17 cellular contexts compared by ENCODE assay signal in genomic region chr3:55449527-55449926, GRCh38. TPM values are rescaled to one million over a fixed set of nuclear protein-coding genes. Genes with fewer than 3 reads are reported as not detected.
A peak's percentile ranks its signal among the peaks of the same experiment; 100 is the strongest.
DNase-seq lines count a peak whose midpoint lies in the region; ATAC-seq, FAIRE-seq and TF ChIP-seq lines count a peak whose summit lies in the region.
"Had no signal": no experiment of that assay in that cellular context is flagged by ENCODE, and none has a peak within 500 bp of the region (broad histone marks: within the 10 kb centered on the region; RNA-seq: fewer than 3 reads in every experiment).

No MANE protein-coding gene starts in this region.

- H3K9me3 ChIP-seq in liver (ENCODE audit: control insufficient read depth in 4 of 4, low read length in 3 of 4): no peaks in the 10 kb centered on the region
- no peaks in the 10 kb centered on the region for H3K9me3 ChIP-seq in HepG2 (ENCODE audit: low read length)
- H3K9me3 ChIP-seq in PC-3 (ENCODE audit: low read length): no peaks in the 10 kb centered on the region

- WGBS in liver: 29% methylated on average over 1 of the region's 1 CpG
- 0% methylated on average over 1 of the region's 1 CpG for WGBS in HepG2 (ENCODE audit: low lambda C conversion rate)

- TF ChIP-seq CTCF in liver (IDR thresholded peaks at IDR 0.05; ENCODE audit: low read depth, low read length, missing input control) (no peak), HepG2 (CRISPR knock-in tag; IDR thresholded peaks at IDR 0.05) (no peak), PC-3 (conservative IDR thresholded peaks at IDR 0.05; ENCODE audit: low read depth, low read length) (no peak), glutamatergic neuron (IDR thresholded peaks at IDR 0.05; ENCODE audit: partially characterized antibody, unreplicated experiment) (no peak)

- H3K4me3 ChIP-seq in liver (ENCODE audit: low read depth in 1 of 3, low read length in 3 of 3): no peak overlapping the region
- H3K4me3 ChIP-seq in HepG2 (replicated peaks in 1 of 3; ENCODE audit: insufficient read depth in 1 of 3, low read depth in 2 of 3, low read length in 3 of 3): no peak overlapping the region
- no peak overlapping the region for H3K4me3 ChIP-seq in PC-3 (ENCODE audit: low read length)
- H3K4me3 ChIP-seq: GM23248 had no signal

- H4K20me1 ChIP-seq in HepG2 (ENCODE audit: insufficient read depth, low read length) (no peaks in the 10 kb centered on the region), PC-3 (ENCODE audit: low read length) (no peaks in the 10 kb centered on the region)

- FAIRE-seq in HepG2 (lab: Jason Lieb, UNC): no peak
- FAIRE-seq: GM12892, H1 had no signal

- in situ Hi-C loops in HepG2 (cut with HindIII; ENCODE audit: extremely low pct_ligation_motif_present, low pct_unique_long_range_greater_than_20kb): no loop called here

- H3K36me3 ChIP-seq in liver (ENCODE audit: control insufficient read depth in 4 of 4, insufficient read depth in 3 of 4, low read depth in 1 of 4, low read length in 3 of 4) (no peaks in the 10 kb centered on the region), HepG2 (replicated peaks in 1 of 2; ENCODE audit: control insufficient read depth in 1 of 2, insufficient read depth in 2 of 2, low read length in 2 of 2) (no peaks in the 10 kb centered on the region), PC-3 (ENCODE audit: low read depth, low read length) (no peaks in the 10 kb centered on the region)

- BruUV-seq in HepG2 (replicated peaks; lab: Mats Ljungman, UMichigan) (no TSS peak), PC-3 (replicated peaks; lab: Mats Ljungman, UMichigan) (no TSS peak)

- H3K4me2 ChIP-seq in HepG2 (ENCODE audit: low read depth, low read length) (no peak overlapping the region), PC-3 (ENCODE audit: low read length) (peak overlapping the region; percentile 7; the same call in 1 of the 2 replicates)

- CTCF ChIA-PET in HepG2 (lab: Yijun Ruan, JAX; ENCODE audit: low intra/inter-chr PET ratio, low total read pairs) (no interaction called here), PC-3 (lab: Charles Lee) (no interaction called here), HEK293T (lab: Yijun Ruan, JAX) (no interaction called here)

- no peak for ATAC-seq in HepG2
- ATAC-seq in PC-3: peak; percentile 88
- peak; percentile 38 for ATAC-seq in left colon

- no peak overlapping the region for H3K4me3 Mint-ChIP-seq in glutamatergic neuron (ENCODE audit: unreplicated experiment)
- H3K4me3 Mint-ChIP-seq: CD4-positive, alpha-beta memory T cell; HFFc6 had no signal

- no peak overlapping the region for H3K27ac ChIP-seq in liver (ENCODE audit: low read depth in 1 of 2, low read length in 2 of 2)
- no peak overlapping the region for H3K27ac ChIP-seq in HepG2 (ENCODE audit: extremely low read length, insufficient read depth, low read length)
- peak overlapping the region; percentile 59 for H3K27ac ChIP-seq in PC-3 (ENCODE audit: low read length)
- H3K27ac ChIP-seq: GM23248 had no signal

- TF ChIP-seq EP300 in HepG2 (IDR thresholded peaks at IDR 0.05; ENCODE audit: low read depth in 2 of 2, low read length in 2 of 2) (no peak), HepG2 (CRISPR knock-in tag; IDR thresholded peaks at IDR 0.05; ENCODE audit: borderline replicate concordance) (no peak)

- peaks cover 3% of the 10 kb centered on the region for H3K27me3 Mint-ChIP-seq in glutamatergic neuron (ENCODE audit: unreplicated experiment)
- H3K27me3 Mint-ChIP-seq: CD4-positive, alpha-beta memory T cell had no signal

- TF ChIP-seq RAD21 in liver (IDR thresholded peaks at IDR 0.05): no peak
- TF ChIP-seq RAD21 in HepG2 (CRISPR knock-in tag; IDR thresholded peaks at IDR 0.05): no peak

- TF ChIP-seq POLR2A in HepG2 (IDR thresholded peaks at IDR 0.05; ENCODE audit: insufficient read depth in 1 of 2, low read depth in 2 of 2, low read length in 2 of 2): no peak

- H3K27me3 ChIP-seq in liver (ENCODE audit: control insufficient read depth in 4 of 4, insufficient read depth in 4 of 4, low read length in 3 of 4) (peaks cover 0 to under 1% (median 0%) of the 10 kb centered on the region in 4 donors), HepG2 (ENCODE audit: control insufficient read depth in 1 of 2, insufficient read depth in 2 of 2, low read length in 2 of 2) (no peaks in the 10 kb centered on the region), PC-3 (ENCODE audit: low read length) (no peaks in the 10 kb centered on the region)

- H2AFZ ChIP-seq in HepG2 (ENCODE audit: low read length): no peak overlapping the region
- H2AFZ ChIP-seq in PC-3 (ENCODE audit: low read length): no peak overlapping the region

- POLR2A ChIA-PET in HepG2 (lab: Yijun Ruan, JAX) (no interaction called here), PC-3 (lab: Charles Lee; ENCODE audit: unreplicated experiment) (no interaction called here), HEK293T (lab: Yijun Ruan, JAX) (no interaction called here)

- H3K9me2 ChIP-seq in PC-3 (replicated peaks; ENCODE audit: low read length): no peaks in the 10 kb centered on the region; the same call in 1 of the 2 replicates

- H3F3A ChIP-seq in PC-3 (ENCODE audit: low read length, unreplicated experiment): no peaks in the 10 kb centered on the region

- DNase-seq in HepG2 (ENCODE audit: low spot score) (no peak), PC-3 (peak; percentile 72), left colon (no peak), glutamatergic neuron (no peak), HEK293T (ENCODE audit: extremely low spot score) (no peak)
- DNase-seq: C1 segment of cervical spinal cord; Calu3; CD4-positive, alpha-beta memory T cell; COR-L47; DND-41; GM23248; H7; HCEC 1CT; HFFc6 had no signal

- H3K27ac Mint-ChIP-seq in glutamatergic neuron (ENCODE audit: unreplicated experiment): no peak overlapping the region
- H3K27ac Mint-ChIP-seq: CD4-positive, alpha-beta memory T cell; HFFc6 had no signal

- H3K9me3 Mint-ChIP-seq in glutamatergic neuron (ENCODE audit: unreplicated experiment): no peaks in the 10 kb centered on the region
- H3K9me3 Mint-ChIP-seq: HFFc6 had no signal

- intact Hi-C loops in HepG2 (cut with micrococcal nuclease; ENCODE audit: unreplicated experiment) (no loop called here), PC-3 (cut with micrococcal nuclease) (loop anchor here (1.0 kb wide), 5 partner anchors 33 to 119 kb away; no protein-coding TSS in a partner anchor), left colon (cut with DNase I, micrococcal nuclease) (no loop called here)

- H3K4me1 Mint-ChIP-seq in glutamatergic neuron (ENCODE audit: low read depth, unreplicated experiment): no peaks in the 10 kb centered on the region
- H3K4me1 Mint-ChIP-seq: CD4-positive, alpha-beta memory T cell had no signal

- H3K79me2 ChIP-seq in HepG2 (ENCODE audit: insufficient read depth, low read length) (no peaks in the 10 kb centered on the region), PC-3 (ENCODE audit: low read length) (no peaks in the 10 kb centered on the region)

- H3K36me3 Mint-ChIP-seq in glutamatergic neuron (ENCODE audit: unreplicated experiment): no peaks in the 10 kb centered on the region
- H3K36me3 Mint-ChIP-seq: CD4-positive, alpha-beta memory T cell had no signal

- H3K9ac ChIP-seq in liver (ENCODE audit: low read depth in 1 of 2, low read length in 2 of 2) (no peak overlapping the region), HepG2 (ENCODE audit: insufficient read depth, low read depth, low read length) (no peak overlapping the region), PC-3 (ENCODE audit: low read length) (no peak overlapping the region)
- H3K9ac ChIP-seq: GM23248 had no signal

- H3K4me1 ChIP-seq in liver (ENCODE audit: control insufficient read depth in 4 of 4, insufficient read depth in 4 of 4, low read length in 3 of 4) (peaks cover 1 to 7% (median 3%) of the 10 kb centered on the region in 4 donors), HepG2 (ENCODE audit: insufficient read depth, low read length) (peaks cover 9% of the 10 kb centered on the region), PC-3 (ENCODE audit: insufficient read depth, low read length) (peaks cover 14% of the 10 kb centered on the region; the same call in 1 of the 2 replicates)

TF ChIP-seq in liver, 16 proteins besides CTCF, POLR2A, EP300 and RAD21 (continues in another document):
- TF ChIP-seq GABPA (IDR thresholded peaks at IDR 0.05 in 1 of 2, conservative IDR thresholded peaks at IDR 0.05 in 1 of 2) (no peak), FOXA2 (IDR thresholded peaks at IDR 0.05) (peak; percentile 65)

TF ChIP-seq in HepG2, 621 proteins besides CTCF, POLR2A, EP300 and RAD21 (continues in another document):
- no peak for TF ChIP-seq ZNF644 (CRISPR knock-in tag; IDR thresholded peaks at IDR 0.05; ENCODE audit: low read depth)

TF ChIP-seq in HEK293T, 16 proteins besides CTCF, POLR2A, EP300 and RAD21 (continues in another document):
- no peak for TF ChIP-seq FOXM1 (IDR thresholded peaks at IDR 0.05; ENCODE audit: borderline replicate concordance)
- no peak for TF ChIP-seq FOXK2 (IDR thresholded peaks at IDR 0.05)
- no peak for TF ChIP-seq SP1 (IDR thresholded peaks at IDR 0.05)
- TF ChIP-seq ELF4 (IDR thresholded peaks at IDR 0.05): no peak
- TF ChIP-seq LEF1 (IDR thresholded peaks at IDR 0.05; ENCODE audit: borderline replicate concordance): no peak

RNA-seq across cellular contexts. Expression of gene WNT5A, which starts 37.6 kb away (rescaled TPM):
- 1 to 10 TPM in 1 of 2 donors, under 1 TPM in 1; 0.79 to 1.3 TPM for total RNA-seq in liver
- polyA plus RNA-seq in liver: under 1 TPM; 0.18 to 0.53 TPM
- not detected in 2 replicates for total RNA-seq in HepG2 (2016; rRNA removed; fragmentation: Illumina TruSeq; extraction: Trizol)
- not detected in 2 replicates for total RNA-seq in HepG2 (2016; cell fraction: cytosol; rRNA removed; fragmentation: Illumina TruSeq; extraction: Trizol; ENCODE audit: low read depth)
- not detected in 2 replicates for total RNA-seq in HepG2 (2016; cell fraction: insoluble cytoplasmic fraction; rRNA removed; fragmentation: Illumina TruSeq; extraction: Trizol)
- total RNA-seq in HepG2 (2016; cell fraction: membrane; rRNA removed; fragmentation: Illumina TruSeq; extraction: Trizol): not detected in 2 replicates
- not detected in 2 replicates for total RNA-seq in HepG2 (2016; cell fraction: nucleus; rRNA removed; fragmentation: Illumina TruSeq; extraction: Trizol)
- not detected in 2 replicates for polyA plus RNA-seq in HepG2 (2011; rRNA removed)
- not detected in 2 replicates for polyA plus RNA-seq in HepG2 (2011; cell fraction: cytosol; rRNA removed)
- polyA plus RNA-seq in HepG2 (2011; cell fraction: nucleus; rRNA removed): not detected in 2 replicates
- polyA plus RNA-seq in HepG2 (2012): not detected in 2 replicates
- not detected in 2 replicates for polyA plus RNA-seq in HepG2 (2016; cell fraction: cytosol; fragmentation: Illumina TruSeq; extraction: Trizol; ENCODE audit: low read depth)
- polyA plus RNA-seq in HepG2 (2016; cell fraction: insoluble cytoplasmic fraction; fragmentation: Illumina TruSeq; extraction: Trizol; ENCODE audit: low read depth): not detected in 2 replicates
- not detected in 2 replicates for polyA plus RNA-seq in HepG2 (2016; cell fraction: membrane; fragmentation: Illumina TruSeq; extraction: Trizol; ENCODE audit: low read depth)
- not detected in 2 replicates for polyA plus RNA-seq in HepG2 (2016; cell fraction: nucleus; fragmentation: Illumina TruSeq; extraction: Trizol; ENCODE audit: insufficient read depth, low read depth)
- polyA minus RNA-seq in HepG2 (2011; rRNA and poly(A)+ RNA removed; ENCODE audit: low replicate concordance): 39.6 TPM in 1 of 2 replicates, not detected in the other
- not detected in 2 replicates for polyA minus RNA-seq in HepG2 (2011; cell fraction: cytosol; rRNA and poly(A)+ RNA removed)
- not detected in 2 replicates for polyA minus RNA-seq in HepG2 (2011; cell fraction: nucleus; rRNA and poly(A)+ RNA removed)
- total RNA-seq in PC-3 (2014; rRNA removed): 21.8 and 28.5 TPM in 2 replicates
- 1 to 10 TPM; 3.2 to 4.0 TPM for total RNA-seq in left colon
- total RNA-seq in glutamatergic neuron (ENCODE audit: unreplicated experiment): 0.76 TPM
- polyA plus RNA-seq: CD4-positive, alpha-beta memory T cell had no signal
